In genomic region chr19:6219147-6219525, GRCh38 we compare ENCODE assay signal across 17 cellular contexts.
A peak's percentile ranks its signal among the peaks of the same experiment; 100 is the strongest.
DNase-seq lines count a peak whose midpoint lies in the region; ATAC-seq and TF ChIP-seq lines count a peak whose summit lies in the region.
"Had no signal": no experiment of that assay in that cellular context is flagged by ENCODE, and none has a peak within 500 bp of the region (broad histone marks: within the 10 kb centered on the region; RNA-seq: fewer than 3 reads in every experiment).

No MANE protein-coding gene starts in this region.

- ATAC-seq in gastrocnemius medialis: no peak
- ATAC-seq in GM19035 (IDR thresholded peaks at IDR 0.05; ENCODE audit: unreplicated experiment): no peak

- H3K4me3 ChIP-seq in BE2C (ENCODE audit: low read depth, low read length): no peak overlapping the region
- no peak overlapping the region for H3K4me3 ChIP-seq in esophagus squamous epithelium
- no peak overlapping the region for H3K4me3 ChIP-seq in gastrocnemius medialis
- no peak overlapping the region for H3K4me3 ChIP-seq in effector memory CD4-positive, alpha-beta T cell (ENCODE audit: insufficient read depth, low read depth, low read length, poor library complexity, severe bottlenecking)
- H3K4me3 ChIP-seq: A549, breast epithelium, colonic mucosa, HAP-1, K562, lung, MG63, pancreas, SK-N-MC had no signal

- TF ChIP-seq POLR2A in esophagus squamous epithelium (IDR thresholded peaks at IDR 0.05) (no peak), gastrocnemius medialis (IDR thresholded peaks at IDR 0.05) (no peak)

- 90% methylated on average over 2 of the region's 8 CpGs; no CpG with 5 or more reads in 1 of the 2 donors for WGBS in esophagus squamous epithelium, 2 donors

- no peak for TF ChIP-seq CTCF in BE2C (IDR thresholded peaks at IDR 0.05; ENCODE audit: low read depth, low read length)
- no peak for TF ChIP-seq CTCF in esophagus squamous epithelium (IDR thresholded peaks at IDR 0.05)
- no peak for TF ChIP-seq CTCF in gastrocnemius medialis (IDR thresholded peaks at IDR 0.05 in 4 of 5, conservative IDR thresholded peaks at IDR 0.05 in 1 of 5)

- peaks cover 34% of the 10 kb centered on the region for H3K4me1 ChIP-seq in BE2C
- H3K4me1 ChIP-seq in esophagus squamous epithelium: peaks cover 47 to 77% (median 54%) of the 10 kb centered on the region in 3 donors
- peaks cover 51 to 55% of the 10 kb centered on the region in 2 donors for H3K4me1 ChIP-seq in gastrocnemius medialis
- H3K4me1 ChIP-seq in effector memory CD4-positive, alpha-beta T cell (ENCODE audit: control insufficient read depth, insufficient read depth, low read length, poor library complexity, severe bottlenecking): no peaks in the 10 kb centered on the region
- H3K4me1 ChIP-seq: A549 had no signal

- peak overlapping the region in 3 of 4 donors; percentile 31 to 45 (median 35) for H3K27ac ChIP-seq in esophagus squamous epithelium
- H3K27ac ChIP-seq in gastrocnemius medialis: peak overlapping the region in 3 of 4 donors; percentile 23 to 51 (median 34)
- no peak overlapping the region for H3K27ac ChIP-seq in effector memory CD4-positive, alpha-beta T cell (ENCODE audit: insufficient read depth, low read length, poor library complexity, severe bottlenecking)
- H3K27ac ChIP-seq: A549, colonic mucosa, pancreas, SK-N-MC had no signal

- intact Hi-C loops in esophagus squamous epithelium (cut with DNase I): loop anchor here (5.0 kb wide), 1 partner anchor 83 kb away; no protein-coding TSS in a partner anchor
- intact Hi-C loops in gastrocnemius medialis (cut with DNase I; ENCODE audit: low total_unique reads): loop anchor here (2.0 to 10.0 kb wide), 2 partner anchors 40 to 206 kb away; partner anchors contain the start of gene KHSRP

- in situ Hi-C loops in gastrocnemius medialis (cut with MboI; ENCODE audit: low sequenced_read_pairs in 4 of 4): loop anchor here in 1 of 4 donors (5.0 kb wide), 1 partner anchor 78 kb away; no protein-coding TSS in a partner anchor

- DNase-seq in BE2C (peak; percentile 17), M059J (ENCODE audit: low read depth) (peak; percentile 23), esophagus squamous epithelium (lab: John Stamatoyannopoulos, UW) (no peak), gastrocnemius medialis (no peak), NCI-H2081 treated with DMSO at 0.1 percent for 48 hours (lab: John Stamatoyannopoulos, UW) (no peak), SKM-1 treated with dmso at 0.1 percent for 144 hours (lab: John Stamatoyannopoulos, UW; ENCODE audit: unreplicated experiment) (no peak)
- DNase-seq in effector memory CD4-positive, alpha-beta T cell: no peak

- H3K36me3 ChIP-seq in BE2C: peaks cover 51% of the 10 kb centered on the region
- H3K36me3 ChIP-seq in esophagus squamous epithelium: peaks cover 6 to 72% (median 14%) of the 10 kb centered on the region in 3 donors
- peaks cover 0 to 18% of the 10 kb centered on the region in 2 donors for H3K36me3 ChIP-seq in gastrocnemius medialis
- H3K36me3 ChIP-seq in effector memory CD4-positive, alpha-beta T cell (ENCODE audit: control insufficient read depth, insufficient read depth, low read length): peaks cover 33% of the 10 kb centered on the region
- H3K36me3 ChIP-seq: colonic mucosa, MG63 had no signal

- no peaks in the 10 kb centered on the region for H3K27me3 ChIP-seq in BE2C
- H3K27me3 ChIP-seq in esophagus squamous epithelium: no peaks in the 10 kb centered on the region
- no peaks in the 10 kb centered on the region for H3K27me3 ChIP-seq in gastrocnemius medialis
- no peaks in the 10 kb centered on the region for H3K27me3 ChIP-seq in effector memory CD4-positive, alpha-beta T cell (replicated peaks; ENCODE audit: control insufficient read depth, insufficient read depth, low read length, poor library complexity, severe bottlenecking)
- H3K27me3 ChIP-seq: breast epithelium, colonic mucosa, MG63, pancreas had no signal

- H3K9me3 ChIP-seq in BE2C (no peaks in the 10 kb centered on the region), esophagus squamous epithelium (no peaks in the 10 kb centered on the region), gastrocnemius medialis (no peaks in the 10 kb centered on the region)
- no peaks in the 10 kb centered on the region for H3K9me3 ChIP-seq in effector memory CD4-positive, alpha-beta T cell (ENCODE audit: control insufficient read depth, low read length)
- H3K9me3 ChIP-seq: A549, breast epithelium, colonic mucosa, HAP-1, MG63, pancreas had no signal

Comparison
In these comparisons a context has a peak if more than half of its experiments do, and no peak if none do; other contexts are left out.
1. DNase-seq: peak in BE2C (single experiment) and M059J (single experiment); none in esophagus squamous epithelium (single experiment), gastrocnemius medialis (0 of 2), effector memory CD4-positive, alpha-beta T cell (0 of 3), NCI-H2081 treated with DMSO at 0.1 percent for 48 hours (single experiment) and SKM-1 treated with dmso at 0.1 percent for 144 hours (single experiment).